7 cellular contexts compared by ENCODE assay signal in genomic region chr7:115338016-115338415, GRCh38.
"Had no signal": no experiment of that assay in that cellular context is flagged by ENCODE, and none has a peak within 500 bp of the region (broad histone marks: within the 10 kb centered on the region; RNA-seq: fewer than 3 reads in every experiment).

No MANE protein-coding gene starts in this region.

- H3K27ac ChIP-seq: GM23248 had no signal

- DNase-seq: GM23248, GOT3, H9, HCEC 1CT, IMR-90, KG1 had no signal

- H3K4me3 ChIP-seq: GM23248, K562 had no signal
